Comparison of ENCODE assay signal across 10 cellular contexts in genomic region chr1:209899948-209900347, GRCh38. TPM values are rescaled to one million over a fixed set of nuclear protein-coding genes. Genes with fewer than 3 reads are reported as not detected.
A peak's percentile ranks its signal among the peaks of the same experiment; 100 is the strongest.
DNase-seq lines count a peak whose midpoint lies in the region; ATAC-seq and TF ChIP-seq lines count a peak whose summit lies in the region.
"Had no signal": no experiment of that assay in that cellular context is flagged by ENCODE, and none has a peak within 500 bp of the region (broad histone marks: within the 10 kb centered on the region; RNA-seq: fewer than 3 reads in every experiment).

No MANE protein-coding gene starts in this region.

- H3K27ac Mint-ChIP-seq in chondrocyte (ENCODE audit: unreplicated experiment), result no peak overlapping the region

- in situ Hi-C loops in IMR-90 (cut with MboI; ENCODE audit: low sequenced_read_pairs), result no loop called here

- H3K56ac ChIP-seq in IMR-90 (ENCODE audit: extremely low read depth, insufficient read depth, low read length), result no peak overlapping the region

- dilution Hi-C loops in IMR-90 (cut with HindIII; ENCODE audit: low sequenced_read_pairs, unreplicated experiment), result no loop called here

- no peak overlapping the region for H3K9ac ChIP-seq in IMR-90 (ENCODE audit: low read depth, low read length)

- H3K4me2 ChIP-seq in IMR-90 (ENCODE audit: low read depth, low read length), result no peak overlapping the region

- H3K4me3 ChIP-seq in IMR-90 (ENCODE audit: insufficient read depth, low read depth, low read length), result no peak overlapping the region
- H3K4me3 ChIP-seq: psoas muscle, thoracic aorta had no signal

- H3K14ac ChIP-seq in IMR-90 (replicated peaks; ENCODE audit: low read depth, low read length), result 0 out of 2 replicates have a peak overlapping the region, but pooled peaks have one; percentile 19

- H4K5ac ChIP-seq in IMR-90 (ENCODE audit: low read depth, low read length), result no peak overlapping the region

- 40% methylated on average over 1 of the region's 3 CpGs; no CpG with 5 or more reads in 1 of the 2 experiments for WGBS in IMR-90 (ENCODE audit: extremely low coverage in 2 of 2, insufficient read length in 1 of 2), 2 experiments

- peak overlapping the region; percentile 52; the same call in 1 of the 3 replicates for H2BK15ac ChIP-seq in IMR-90 (ENCODE audit: low read depth, low read length)

- TF ChIP-seq CTCF in IMR-90 (conservative IDR thresholded peaks at IDR 0.05; ENCODE audit: low read depth, low read length), result 0 out of 2 replicates have a peak, but pooled peaks have one; percentile 13
- peak; percentile 37 for TF ChIP-seq CTCF in chondrocyte (IDR thresholded peaks at IDR 0.05)

- peak overlapping the region; percentile 74 for H2BK20ac ChIP-seq in IMR-90 (ENCODE audit: low read depth, low read length)

- TF ChIP-seq RAD21 in IMR-90 (IDR thresholded peaks at IDR 0.05; ENCODE audit: low read length), result no peak

- H3K4me3 Mint-ChIP-seq in chondrocyte (ENCODE audit: unreplicated experiment), result no peak overlapping the region

- no peak overlapping the region for H2BK5ac ChIP-seq in IMR-90 (ENCODE audit: low read depth, low read length, poor library complexity, severe bottlenecking)

- TF ChIP-seq POLR2A in IMR-90 (IDR thresholded peaks at IDR 0.05; ENCODE audit: low read depth, low read length), result no peak

- intact Hi-C loops in IMR-90 (cut with micrococcal nuclease) (no loop called here), Right ventricle myocardium inferior (cut with DNase I) (no loop called here)

- H2AFZ ChIP-seq in IMR-90 (replicated peaks; ENCODE audit: low read length, poor library complexity), result peak overlapping the region; percentile 44

- H2AK9ac ChIP-seq in IMR-90 (replicated peaks; ENCODE audit: low read depth, low read length, poor library complexity), result peak overlapping the region; percentile 30

- H3K36me3 Mint-ChIP-seq in chondrocyte (ENCODE audit: low read depth), result no peaks in the 10 kb centered on the region

- H3K79me1 ChIP-seq in IMR-90 (ENCODE audit: low read depth in 1 of 2, low read length in 2 of 2), result no peaks in the 10 kb centered on the region

- no peaks in the 10 kb centered on the region for H3K9me3 ChIP-seq in IMR-90 (ENCODE audit: control insufficient read depth, insufficient read depth, low read length)
- H3K9me3 ChIP-seq: psoas muscle, thoracic aorta had no signal

- POLR2A ChIA-PET in IMR-90 (lab: Charles Lee; ENCODE audit: unreplicated experiment), result no interaction called here

- peak overlapping the region; percentile 40; the same call in 1 of the 2 replicates for H3K4ac ChIP-seq in IMR-90 (ENCODE audit: low read depth, low read length)

- no peak overlapping the region for H4K91ac ChIP-seq in IMR-90 (ENCODE audit: insufficient read depth, low read depth, low read length)

- H3K27me3 ChIP-seq in IMR-90 (ENCODE audit: control insufficient read depth, insufficient read depth, low read length), result no peaks in the 10 kb centered on the region

- no peak for ATAC-seq in IMR-90 (ENCODE audit: low read depth)
- ATAC-seq in HG02884 (IDR thresholded peaks at IDR 0.05; ENCODE audit: unreplicated experiment), result no peak
- no peak for ATAC-seq in HG03442 (IDR thresholded peaks at IDR 0.05; ENCODE audit: unreplicated experiment)
- ATAC-seq in Right ventricle myocardium inferior, result no peak
- ATAC-seq: psoas muscle had no signal

- no peak overlapping the region for H3K27ac ChIP-seq in IMR-90 (ENCODE audit: insufficient read depth, low read length)
- H3K27ac ChIP-seq: psoas muscle, thoracic aorta had no signal

- no peak overlapping the region for H3K23ac ChIP-seq in IMR-90 (ENCODE audit: low read depth, low read length)

- no peak overlapping the region for H3K18ac ChIP-seq in IMR-90 (ENCODE audit: low read depth, low read length)

- no peaks in the 10 kb centered on the region for H4K20me1 ChIP-seq in IMR-90 (ENCODE audit: insufficient read depth, low read length)

- H3K4me1 ChIP-seq in IMR-90 (ENCODE audit: control insufficient read depth, insufficient read depth, low read length), result peaks cover 3% of the 10 kb centered on the region
- H3K4me1 ChIP-seq: psoas muscle had no signal

- no peaks in the 10 kb centered on the region for H3K36me3 ChIP-seq in IMR-90 (ENCODE audit: control insufficient read depth, insufficient read depth, low read length)
- H3K36me3 ChIP-seq: thoracic aorta had no signal

- peaks cover 9% of the 10 kb centered on the region for H3K4me1 Mint-ChIP-seq in chondrocyte (ENCODE audit: low read depth)

- peak; percentile 16 to 21 for DNase-seq in stimulated activated CD4-positive, alpha-beta T cell treated with anti-CD3 and anti-CD28 coated beads, Interleukin-2, amount 100 ng/mL, for 48 hours
- no peak for DNase-seq in stimulated activated CD4-positive, alpha-beta T cell treated with anti-CD3 and anti-CD28 coated beads, Interleukin-4, amount 100 ng/mL, for 1 hour
- DNase-seq in IMR-90, result no peak
- DNase-seq in chondrocyte (ENCODE audit: low spot score), result no peak
- DNase-seq in activated effector memory CD4-positive, alpha-beta T cell treated with Interleukin-2 at 50 U/mL for 16 hours, result no peak
- no peak for DNase-seq in Right ventricle myocardium inferior (ENCODE audit: missing footprints)
- DNase-seq: psoas muscle had no signal

- peak overlapping the region; percentile 55; the same call in 1 of the 2 replicates for H2BK120ac ChIP-seq in IMR-90 (ENCODE audit: low read depth, low read length)

- peaks cover under 1% of the 10 kb centered on the region for H3K27me3 Mint-ChIP-seq in chondrocyte (ENCODE audit: low read depth)

- BruUV-seq in IMR-90 (replicated peaks; lab: Mats Ljungman, UMichigan), result no TSS peak

- no peak overlapping the region; the same call in 1 of the 2 replicates for H2AK5ac ChIP-seq in IMR-90 (ENCODE audit: low read depth, low read length)

- H4K8ac ChIP-seq in IMR-90 (ENCODE audit: low read depth in 2 of 2, low read length in 2 of 2), result peak overlapping the region in 1 of 2 experiments; percentile 10; a peak in 1 of 4 replicates

- H3K9me3 Mint-ChIP-seq in chondrocyte (ENCODE audit: low read depth), result no peaks in the 10 kb centered on the region

- peaks cover 9% of the 10 kb centered on the region for H3K9me1 ChIP-seq in IMR-90 (ENCODE audit: insufficient read depth, low read length)

- CTCF ChIA-PET in IMR-90 (lab: Yijun Ruan, JAX), result interaction anchor here (0.9 kb wide), 1 partner anchor 25 kb away, joined by 3 read pairs; no protein-coding TSS in a partner anchor

TF ChIP-seq in IMR-90, 13 proteins besides CTCF, POLR2A, EP300 and RAD21:
- TF ChIP-seq CEBPB (IDR thresholded peaks at IDR 0.05; ENCODE audit: low read depth, low read length) (no peak), RFX5 (IDR thresholded peaks at IDR 0.05; ENCODE audit: low read depth, low read length) (no peak), SMC3 (IDR thresholded peaks at IDR 0.05; ENCODE audit: low read depth, low read length) (no peak), BHLHE40 (IDR thresholded peaks at IDR 0.05; ENCODE audit: low read depth, low read length) (no peak), USF2 (IDR thresholded peaks at IDR 0.05; ENCODE audit: low read depth, low read length) (no peak), NFE2L2 (IDR thresholded peaks at IDR 0.05; ENCODE audit: low read depth, low read length) (no peak), MAFK (IDR thresholded peaks at IDR 0.05; ENCODE audit: low read depth, low read length) (no peak), CHD1 (IDR thresholded peaks at IDR 0.05; ENCODE audit: low read depth, low read length) (no peak), ELK1 (IDR thresholded peaks at IDR 0.05; ENCODE audit: borderline replicate concordance, low read depth, low read length) (no peak), MXI1 (IDR thresholded peaks at IDR 0.05; ENCODE audit: borderline replicate concordance, low read depth, low read length) (no peak), FOS (IDR thresholded peaks at IDR 0.05; ENCODE audit: low read depth, low read length) (no peak), MAZ (IDR thresholded peaks at IDR 0.05; ENCODE audit: borderline replicate concordance, low read depth, low read length) (no peak), RCOR1 (IDR thresholded peaks at IDR 0.05; ENCODE audit: insufficient replicate concordance, low read length) (no peak)
TF ChIP-seq in IMR-90: peak in this region for 0.

RNA-seq across cellular contexts. Expression of gene SYT14, which starts 38.1 kb away (rescaled TPM):
- total RNA-seq in IMR-90 (2012; rRNA removed) (1.3 and 1.4 TPM in 2 replicates), chondrocyte (0.19 to 1.0 TPM (median 0.72 TPM) in 3 replicates), Right ventricle myocardium inferior (not detected)
- polyA plus RNA-seq in IMR-90 (2012; rRNA removed), result 0.14 and 0.16 TPM in 2 replicates
- 0.01 and 0.12 TPM in 2 replicates for polyA plus RNA-seq in IMR-90 (2012; cell fraction: cytosol; rRNA removed)
- polyA plus RNA-seq in IMR-90 (2012; cell fraction: nucleus; rRNA removed; ENCODE audit: low replicate concordance), result 0.02 and 0.19 TPM in 2 replicates
- total RNA-seq: thoracic aorta had no signal

Comparison
In these comparisons a context has a peak if more than half of its experiments do, and no peak if none do; other contexts are left out.
1. DNase-seq: peak in stimulated activated CD4-positive, alpha-beta T cell treated with anti-CD3 and anti-CD28 coated beads, Interleukin-2, amount 100 ng/mL, for 48 hours (2 of 2); none in stimulated activated CD4-positive, alpha-beta T cell treated with anti-CD3 and anti-CD28 coated beads, Interleukin-4, amount 100 ng/mL, for 1 hour (single experiment), IMR-90 (single experiment), chondrocyte (single experiment), activated effector memory CD4-positive, alpha-beta T cell treated with Interleukin-2 at 50 U/mL for 16 hours (single experiment) and Right ventricle myocardium inferior (single experiment).